ENCODE assay signal across 17 cellular contexts in genomic region chr11:105780781-105781525, GRCh38.
DNase-seq lines count a peak whose midpoint lies in the region; ATAC-seq and TF ChIP-seq lines count a peak whose summit lies in the region.
"Had no signal": no experiment of that assay in that cellular context is flagged by ENCODE, and none has a peak within 500 bp of the region (broad histone marks: within the 10 kb centered on the region; RNA-seq: fewer than 3 reads in every experiment).

No MANE protein-coding gene starts in this region.

- CTCF ChIA-PET in CD8-positive, alpha-beta memory T cell (lab: Charles Lee): no interaction called here

- H3K4me1 ChIP-seq in GM23338 (ENCODE audit: insufficient read depth) (no peaks in the 10 kb centered on the region), ascending aorta (no peaks in the 10 kb centered on the region)
- no peaks in the 10 kb centered on the region for H3K4me1 ChIP-seq in CD8-positive, alpha-beta memory T cell (ENCODE audit: insufficient read depth, low read length)
- H3K4me1 ChIP-seq: HAP-1 had no signal

- no peak for TF ChIP-seq CTCF in GM23338 (conservative IDR thresholded peaks at IDR 0.05; ENCODE audit: low read depth in 2 of 2)
- no peak for TF ChIP-seq CTCF in ascending aorta (IDR thresholded peaks at IDR 0.05)

- ATAC-seq in GM23338 (no peak), GM19467 (IDR thresholded peaks at IDR 0.05; ENCODE audit: unreplicated experiment) (no peak), left lobe of liver (no peak)

- no peaks in the 10 kb centered on the region for H3K9me2 ChIP-seq in GM23338 (ENCODE audit: insufficient read depth)

- peaks cover 9% of the 10 kb centered on the region; the same call in 2 of the 3 replicates for H3K4me1 Mint-ChIP-seq in GM23338
- H3K4me1 Mint-ChIP-seq in CD8-positive, alpha-beta memory T cell: no peaks in the 10 kb centered on the region
- H3K4me1 Mint-ChIP-seq: B cell had no signal

- POLR2A ChIA-PET in CD8-positive, alpha-beta memory T cell (lab: Charles Lee): no interaction called here

- no peaks in the 10 kb centered on the region for H3K79me2 ChIP-seq in GM23338 (replicated peaks; ENCODE audit: insufficient read depth)

- no peaks in the 10 kb centered on the region for H4K20me1 ChIP-seq in GM23338 (replicated peaks; ENCODE audit: insufficient read depth)

- H3K27me3 ChIP-seq in GM23338 (ENCODE audit: insufficient read depth): no peaks in the 10 kb centered on the region
- no peaks in the 10 kb centered on the region for H3K27me3 ChIP-seq in CD8-positive, alpha-beta memory T cell (ENCODE audit: insufficient read depth, low read length, poor library complexity, severe bottlenecking)
- no peaks in the 10 kb centered on the region for H3K27me3 ChIP-seq in ascending aorta

- no peaks in the 10 kb centered on the region for H3K27me3 Mint-ChIP-seq in GM23338 (ENCODE audit: insufficient read depth, low read depth, poor library complexity)
- no peaks in the 10 kb centered on the region for H3K27me3 Mint-ChIP-seq in CD8-positive, alpha-beta memory T cell
- H3K27me3 Mint-ChIP-seq: B cell; CD4-positive, alpha-beta T cell had no signal

- no peak for DNase-seq in GM23338 (ENCODE audit: low spot score)
- peak; percentile 40 for DNase-seq in medulla oblongata (ENCODE audit: extremely low spot score)
- DNase-seq in superior temporal gyrus (ENCODE audit: extremely low spot score): peak; percentile 63
- DNase-seq in CD8-positive, alpha-beta memory T cell: no peak
- no peak for DNase-seq in left lobe of liver (ENCODE audit: low spot score)
- DNase-seq in ascending aorta (ENCODE audit: low spot score in 2 of 2): no peak
- DNase-seq: ACHN; C1 segment of cervical spinal cord; CD4-positive, alpha-beta T cell; COR-L47; DMS153; DMS79 treated with DMSO at 0.1 percent for 48 hours; EL had no signal

- H3K4me3 ChIP-seq in GM23338 (no peak overlapping the region), ascending aorta (no peak overlapping the region)
- no peak overlapping the region for H3K4me3 ChIP-seq in CD8-positive, alpha-beta memory T cell (ENCODE audit: low read length)
- H3K4me3 ChIP-seq: HAP-1 had no signal

- 0 out of 3 replicates have a peak, but pooled peaks cover 2% of the 10 kb centered on the region for H3K36me3 Mint-ChIP-seq in GM23338 (ENCODE audit: low read depth)
- H3K36me3 Mint-ChIP-seq in CD8-positive, alpha-beta memory T cell: no peaks in the 10 kb centered on the region

- H3K36me3 ChIP-seq in GM23338 (ENCODE audit: insufficient read depth): no peaks in the 10 kb centered on the region
- H3K36me3 ChIP-seq in CD8-positive, alpha-beta memory T cell (ENCODE audit: insufficient read depth, low read length): no peaks in the 10 kb centered on the region
- no peaks in the 10 kb centered on the region for H3K36me3 ChIP-seq in ascending aorta
- H3K36me3 ChIP-seq: HAP-1 had no signal

- no peaks in the 10 kb centered on the region for H3K9me3 Mint-ChIP-seq in GM23338
- H3K9me3 Mint-ChIP-seq in CD8-positive, alpha-beta memory T cell: peaks cover 0 to 3% (median 0%) of the 10 kb centered on the region in 5 donors
- H3K9me3 Mint-ChIP-seq: CD4-positive, alpha-beta T cell had no signal

- H3K9me3 ChIP-seq in CD8-positive, alpha-beta memory T cell (ENCODE audit: low read length): no peaks in the 10 kb centered on the region
- no peaks in the 10 kb centered on the region for H3K9me3 ChIP-seq in ascending aorta
- H3K9me3 ChIP-seq: HAP-1 had no signal

- no peak overlapping the region for H3K27ac ChIP-seq in GM23338 (ENCODE audit: low read depth)
- peak overlapping the region; percentile 42 for H3K27ac ChIP-seq in cingulate gyrus (ENCODE audit: low read depth, low read length)
- no peak overlapping the region for H3K27ac ChIP-seq in CD8-positive, alpha-beta memory T cell (ENCODE audit: low read depth, low read length)
- no peak overlapping the region for H3K27ac ChIP-seq in ascending aorta

- no peaks in the 10 kb centered on the region for H3F3A ChIP-seq in GM23338 (replicated peaks; ENCODE audit: low read depth)

- no peak overlapping the region for H3K4me3 Mint-ChIP-seq in GM23338
- no peak overlapping the region for H3K4me3 Mint-ChIP-seq in CD8-positive, alpha-beta memory T cell
- H3K4me3 Mint-ChIP-seq: B cell; CD4-positive, alpha-beta T cell had no signal

- H2AFZ ChIP-seq in GM23338: no peak overlapping the region

- intact Hi-C loops in ascending aorta (cut with DNase I): no loop called here

- H3K4me2 ChIP-seq in GM23338: no peak overlapping the region

- H3K27ac Mint-ChIP-seq in GM23338: peak overlapping the region; percentile 16; the same call in 1 of the 2 replicates
- no peak overlapping the region for H3K27ac Mint-ChIP-seq in CD8-positive, alpha-beta memory T cell
- H3K27ac Mint-ChIP-seq: B cell; CD4-positive, alpha-beta T cell had no signal

TF ChIP-seq in GM23338, 12 proteins besides CTCF, POLR2A, EP300 and RAD21 (continues in another document):
- TF ChIP-seq STAT1 (IDR thresholded peaks at IDR 0.05; ENCODE audit: unreplicated experiment) (no peak), JUNB (IDR thresholded peaks at IDR 0.05; ENCODE audit: unreplicated experiment) (no peak), ZNF331 (CRISPR knock-in tag; IDR thresholded peaks at IDR 0.05; ENCODE audit: low read depth) (no peak), ZNF462 (CRISPR knock-in tag; IDR thresholded peaks at IDR 0.05) (no peak), ZNF114 (CRISPR knock-in tag; IDR thresholded peaks at IDR 0.05) (no peak), CREB1 (CRISPR knock-in tag; IDR thresholded peaks at IDR 0.05; ENCODE audit: low read depth) (no peak)

Comparison
In these comparisons a context has a peak if more than half of its experiments do, and no peak if none do; other contexts are left out.
1. DNase-seq: peak in medulla oblongata (single experiment) and superior temporal gyrus (single experiment); none in GM23338 (single experiment), CD8-positive, alpha-beta memory T cell (0 of 5), left lobe of liver (single experiment) and ascending aorta (0 of 2).